ENCODE assay signal across 8 cellular contexts in genomic region chr1:42924249-42925131, GRCh38. TPM values are rescaled to one million over a fixed set of nuclear protein-coding genes. Genes with fewer than 3 reads are reported as not detected.
DNase-seq lines count a peak whose midpoint lies in the region; ATAC-seq and TF ChIP-seq lines count a peak whose summit lies in the region.

No MANE protein-coding gene starts in this region.

- intact Hi-C loops in cardiac septum (cut with DNase I) = loop anchor here (1.0 kb wide), 1 partner anchor 34 kb away; the partner anchor contains the start of gene SLC2A1
- intact Hi-C loops in posterior vena cava (cut with DNase I) = no loop called here
- intact Hi-C loops in upper lobe of right lung (cut with DNase I) = loop anchor here (5.0 kb wide), 1 partner anchor 143 kb away; no protein-coding TSS in a partner anchor

- no peaks in the 10 kb centered on the region for H3K4me1 ChIP-seq in adipocyte (ENCODE audit: control insufficient read depth, insufficient read depth, low read length)
- H3K4me1 ChIP-seq in upper lobe of right lung = peaks cover 13% of the 10 kb centered on the region

- peak overlapping the region; percentile 82 for H3K9ac ChIP-seq in adipocyte (ENCODE audit: low read length)

- H3K9me3 ChIP-seq in adipocyte (ENCODE audit: control insufficient read depth, low read length) (no peaks in the 10 kb centered on the region), upper lobe of right lung (no peaks in the 10 kb centered on the region)

- H3K27ac ChIP-seq in upper lobe of right lung = peak overlapping the region; percentile 94

- H3K4me3 ChIP-seq in GM12864 (ENCODE audit: low read depth, low read length) = peak overlapping the region; percentile 61
- peak overlapping the region; percentile 84 for H3K4me3 ChIP-seq in adipocyte (ENCODE audit: low read length)
- peak overlapping the region; percentile 76 for H3K4me3 ChIP-seq in upper lobe of right lung

- H3K27me3 ChIP-seq in adipocyte (replicated peaks; ENCODE audit: control insufficient read depth, insufficient read depth, low read length) (no peaks in the 10 kb centered on the region), upper lobe of right lung (no peaks in the 10 kb centered on the region)

- ATAC-seq in HG02623 (IDR thresholded peaks at IDR 0.05; ENCODE audit: unreplicated experiment) (peak; percentile 86), upper lobe of right lung (peak; percentile 97)

- H3K36me3 ChIP-seq in adipocyte (ENCODE audit: control insufficient read depth, insufficient read depth, low read length, severe bottlenecking) = peaks cover 34% of the 10 kb centered on the region
- H3K36me3 ChIP-seq in upper lobe of right lung = peaks cover 8% of the 10 kb centered on the region

- peak; percentile 15 for TF ChIP-seq CTCF in GM12864 (IDR thresholded peaks at IDR 0.05; ENCODE audit: low read depth, low read length, missing control alignments)
- peak; percentile 12 for TF ChIP-seq CTCF in upper lobe of right lung (IDR thresholded peaks at IDR 0.05)

- DNase-seq in GM12864 (ENCODE audit: low read depth) (peak; percentile 71), NCI-H1105 treated with DMSO at 0.1 percent for 48 hours (lab: John Stamatoyannopoulos, UW) (peak; percentile 96), SW 1271 (lab: John Stamatoyannopoulos, UW) (peak; percentile 86 to 88), adipocyte (ENCODE audit: low read depth) (peak; percentile 97), cardiac septum (ENCODE audit: low spot score) (peak; percentile 98), posterior vena cava (ENCODE audit: low spot score) (peak; percentile 98), upper lobe of right lung (peak; percentile 95)

RNA-seq across cellular contexts. Expression of gene SLC2A1, which starts 34.2 kb away (rescaled TPM):
- total RNA-seq in cardiac septum (31.9 TPM), posterior vena cava (10 to 100 TPM; 13.0 to 17.7 TPM), upper lobe of right lung (12.9 TPM)

Comparison
In these comparisons a context has a peak if more than half of its experiments do, and no peak if none do; other contexts are left out.
1. Peak in every context shown above with its lines: DNase-seq, ATAC-seq, H3K4me3 ChIP-seq and H3K27ac ChIP-seq.
2. intact Hi-C loops: an anchor here in cardiac septum (1.0 kb wide) and upper lobe of right lung (5.0 kb wide); none called in posterior vena cava.